ENCODE assay signal across 17 cellular contexts in genomic region chr5:133433641-133434040, GRCh38.
DNase-seq lines count a peak whose midpoint lies in the region; ATAC-seq and TF ChIP-seq lines count a peak whose summit lies in the region.
"Had no signal": no experiment of that assay in that cellular context is flagged by ENCODE, and none has a peak within 500 bp of the region (broad histone marks: within the 10 kb centered on the region; RNA-seq: fewer than 3 reads in every experiment).

No MANE protein-coding gene starts in this region.

- in situ Hi-C loops in brain microvascular endothelial cell (cut with HindIII; ENCODE audit: low pct_ligation_motif_present, low sequenced_read_pairs), result no loop called here

- intact Hi-C loops in left ventricle myocardium superior (cut with micrococcal nuclease), result no loop called here

- H3K36me3 ChIP-seq in brain microvascular endothelial cell (replicated peaks), result no peaks in the 10 kb centered on the region
- H3K36me3 ChIP-seq: BLaER1 had no signal

- no peaks in the 10 kb centered on the region for H3K36me3 Mint-ChIP-seq in activated CD8-positive, alpha-beta memory T cell treated with anti-CD3 and anti-CD28 coated beads, Interleukin-2, amount 10 ng/mL, durations not matched to agents 7 days and 5 days
- no peaks in the 10 kb centered on the region for H3K36me3 Mint-ChIP-seq in WTC11
- H3K36me3 Mint-ChIP-seq: CD4-positive, CD25-positive, alpha-beta regulatory T cell had no signal

- no peaks in the 10 kb centered on the region for H3K4me1 Mint-ChIP-seq in activated CD8-positive, alpha-beta memory T cell treated with anti-CD3 and anti-CD28 coated beads, Interleukin-2, amount 10 ng/mL, durations not matched to agents 7 days and 5 days
- H3K4me1 Mint-ChIP-seq in WTC11, result 0 out of 2 replicates have a peak, but pooled peaks cover 3% of the 10 kb centered on the region
- H3K4me1 Mint-ChIP-seq: CD4-positive, CD25-positive, alpha-beta regulatory T cell had no signal

- POLR2A ChIA-PET in WTC11 (lab: Charles Lee), result no interaction called here

- H3K27ac ChIP-seq in temporal lobe (ENCODE audit: low read depth, low read length) (peak overlapping the region; percentile 44), brain microvascular endothelial cell (no peak overlapping the region)
- H3K27ac ChIP-seq: BLaER1, GM23248 had no signal

- CTCF ChIA-PET in activated CD8-positive, alpha-beta memory T cell treated with anti-CD3 and anti-CD28 coated beads, Interleukin-2, amount 10 ng/mL, durations not matched to agents 7 days and 5 days (lab: Charles Lee), result interaction anchor here (1.6 to 2.8 kb wide), 2 partner anchors 10 to 12 kb away, joined by 5 to 14 read pairs; no protein-coding TSS in a partner anchor
- CTCF ChIA-PET in WTC11 (lab: Charles Lee), result interaction anchor here (1.8 to 3.1 kb wide), 3 partner anchors 10 to 27 kb away, joined by 4 to 18 read pairs (median 17); no protein-coding TSS in a partner anchor

- DNase-seq in activated CD8-positive, alpha-beta memory T cell treated with anti-CD3 and anti-CD28 coated beads for 24 hours, result peak; percentile 30
- no peak for DNase-seq in activated CD8-positive, alpha-beta memory T cell treated with anti-CD3 and anti-CD28 coated beads, Interleukin-2, amount 10 ng/mL, durations not matched to agents 7 days and 5 days
- DNase-seq in WTC11 (ENCODE audit: low spot score), result no peak
- peak; percentile 29 for DNase-seq in islet precursor cell
- DNase-seq in brain microvascular endothelial cell, result no peak
- DNase-seq in left lobe of liver (ENCODE audit: low spot score), result no peak
- no peak for DNase-seq in left ventricle myocardium superior
- DNase-seq: 8988T; AML-193; CD4-positive, CD25-positive, alpha-beta regulatory T cell; DMS 273 treated with DMSO at 0.1 percent for 48 hours; DMS79; GM23248; H9 had no signal

- H3K27me3 ChIP-seq in brain microvascular endothelial cell (replicated peaks), result no peaks in the 10 kb centered on the region
- H3K27me3 ChIP-seq: BLaER1 had no signal

- H3K4me3 ChIP-seq in brain microvascular endothelial cell (ENCODE audit: low read depth, low read length), result no peak overlapping the region
- H3K4me3 ChIP-seq: BLaER1, GM12878, GM23248 had no signal

- no peak overlapping the region for H3K4me3 Mint-ChIP-seq in activated CD8-positive, alpha-beta memory T cell treated with anti-CD3 and anti-CD28 coated beads, Interleukin-2, amount 10 ng/mL, durations not matched to agents 7 days and 5 days
- no peak overlapping the region for H3K4me3 Mint-ChIP-seq in WTC11
- H3K4me3 Mint-ChIP-seq: CD4-positive, CD25-positive, alpha-beta regulatory T cell; H9 had no signal

- no peak overlapping the region for H3K27ac Mint-ChIP-seq in activated CD8-positive, alpha-beta memory T cell treated with anti-CD3 and anti-CD28 coated beads, Interleukin-2, amount 10 ng/mL, durations not matched to agents 7 days and 5 days
- no peak overlapping the region for H3K27ac Mint-ChIP-seq in WTC11
- H3K27ac Mint-ChIP-seq: CD4-positive, CD25-positive, alpha-beta regulatory T cell; H9 had no signal

- TF ChIP-seq CTCF in WTC11 (IDR thresholded peaks at IDR 0.05), result no peak
- TF ChIP-seq CTCF in brain microvascular endothelial cell (IDR thresholded peaks at IDR 0.05; ENCODE audit: low read depth, low read length, missing control alignments), result no peak

- ATAC-seq in activated CD8-positive, alpha-beta memory T cell treated with anti-CD3 and anti-CD28 coated beads, Interleukin-2, amount 10 ng/mL, durations not matched to agents 7 days and 5 days, result no peak
- ATAC-seq in WTC11, result peak; percentile 44
- no peak for ATAC-seq in left lobe of liver
- ATAC-seq in left ventricle myocardium superior, result no peak
- ATAC-seq: GM12878 had no signal

- H3K9me3 Mint-ChIP-seq in activated CD8-positive, alpha-beta memory T cell treated with anti-CD3 and anti-CD28 coated beads, Interleukin-2, amount 10 ng/mL, durations not matched to agents 7 days and 5 days (ENCODE audit: low read depth), result no peaks in the 10 kb centered on the region
- no peaks in the 10 kb centered on the region for H3K9me3 Mint-ChIP-seq in WTC11
- H3K9me3 Mint-ChIP-seq: CD4-positive, CD25-positive, alpha-beta regulatory T cell; H9 had no signal

- peaks cover 56% of the 10 kb centered on the region for H3K27me3 Mint-ChIP-seq in activated CD8-positive, alpha-beta memory T cell treated with anti-CD3 and anti-CD28 coated beads, Interleukin-2, amount 10 ng/mL, durations not matched to agents 7 days and 5 days
- no peaks in the 10 kb centered on the region for H3K27me3 Mint-ChIP-seq in WTC11 (ENCODE audit: low read depth)

TF ChIP-seq in WTC11, 78 proteins besides CTCF, POLR2A, EP300 and RAD21:
- TF ChIP-seq OVOL2 (CRISPR knock-in tag; IDR thresholded peaks at IDR 0.05; ENCODE audit: borderline replicate concordance), result no peak
- no peak for TF ChIP-seq IRF1 (CRISPR knock-in tag; IDR thresholded peaks at IDR 0.05)
- no peak for TF ChIP-seq TP53 (CRISPR knock-in tag; IDR thresholded peaks at IDR 0.05)
- no peak for TF ChIP-seq CBFB (CRISPR knock-in tag; IDR thresholded peaks at IDR 0.05; ENCODE audit: low read depth)
- no peak for TF ChIP-seq GRHL2 (CRISPR knock-in tag; IDR thresholded peaks at IDR 0.05; ENCODE audit: insufficient replicate concordance, severe bottlenecking)
- TF ChIP-seq ZNF416 (CRISPR knock-in tag; IDR thresholded peaks at IDR 0.05), result no peak
- no peak for TF ChIP-seq EMX1 (CRISPR knock-in tag; IDR thresholded peaks at IDR 0.05)
- TF ChIP-seq ZNF671 (CRISPR knock-in tag; IDR thresholded peaks at IDR 0.05), result no peak
- TF ChIP-seq ZNF263 (CRISPR knock-in tag; IDR thresholded peaks at IDR 0.05; ENCODE audit: low read depth), result no peak
- TF ChIP-seq FOXP1 (CRISPR knock-in tag; IDR thresholded peaks at IDR 0.05; ENCODE audit: borderline replicate concordance), result no peak
- TF ChIP-seq FOXK1 (CRISPR knock-in tag; IDR thresholded peaks at IDR 0.05), result no peak
- TF ChIP-seq MYBL2 (CRISPR knock-in tag; IDR thresholded peaks at IDR 0.05), result no peak
- no peak for TF ChIP-seq ZNF423 (CRISPR knock-in tag; IDR thresholded peaks at IDR 0.05)
- TF ChIP-seq NR3C1 (CRISPR knock-in tag; conservative IDR thresholded peaks at IDR 0.05; ENCODE audit: low read depth), result no peak
- no peak for TF ChIP-seq ATF1 (CRISPR knock-in tag; IDR thresholded peaks at IDR 0.05)
- TF ChIP-seq ZSCAN18 (CRISPR knock-in tag; IDR thresholded peaks at IDR 0.05), result no peak

Comparison
In these comparisons a context has a peak if more than half of its experiments do, and no peak if none do; other contexts are left out.
1. DNase-seq: peak in activated CD8-positive, alpha-beta memory T cell treated with anti-CD3 and anti-CD28 coated beads for 24 hours (single experiment) and islet precursor cell (single experiment); none in activated CD8-positive, alpha-beta memory T cell treated with anti-CD3 and anti-CD28 coated beads, Interleukin-2, amount 10 ng/mL, durations not matched to agents 7 days and 5 days (single experiment), WTC11 (single experiment), brain microvascular endothelial cell (single experiment), left lobe of liver (single experiment) and left ventricle myocardium superior (single experiment).